8 cellular contexts compared by ENCODE assay signal in genomic region chr4:188735082-188735481, GRCh38.
"Had no signal": no experiment of that assay in that cellular context is flagged by ENCODE, and none has a peak within 500 bp of the region (broad histone marks: within the 10 kb centered on the region; RNA-seq: fewer than 3 reads in every experiment).

No MANE protein-coding gene starts in this region.

- DNase-seq: IMR-90, KBM-7, KG1 had no signal

- H3K36me3 Mint-ChIP-seq: IgD-negative memory B cell had no signal

- H3K4me3 Mint-ChIP-seq: IgD-negative memory B cell had no signal

- H3K27me3 Mint-ChIP-seq: IgD-negative memory B cell had no signal

- ATAC-seq: HepG2, K562 had no signal

- H3K4me1 Mint-ChIP-seq: IgD-negative memory B cell had no signal

- H3K4me3 ChIP-seq: K562 had no signal

- H3K27ac ChIP-seq: HL-60 had no signal

- FAIRE-seq: HepG2, HTR-8/SVneo, K562 had no signal
